21 cellular contexts compared by ENCODE assay signal in the genomic region with DNA sequence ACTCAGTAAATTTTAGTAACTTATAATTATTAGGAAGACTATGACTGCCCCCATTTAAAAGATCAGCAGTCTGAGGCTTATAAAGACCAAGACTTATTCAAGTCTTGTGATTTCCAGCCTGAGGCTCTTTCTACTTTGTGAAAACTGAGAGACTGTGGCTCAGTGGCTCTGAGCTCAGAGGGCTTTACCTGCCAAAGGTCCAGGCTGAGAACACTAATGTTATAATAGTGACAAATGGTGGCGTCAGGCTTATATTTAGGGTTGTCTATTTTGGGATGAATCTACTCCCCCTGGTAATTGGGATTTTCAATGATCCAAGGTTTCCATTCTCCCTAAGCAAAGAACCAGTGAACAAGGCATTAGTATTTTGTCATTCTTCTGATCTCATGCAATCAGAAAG. TPM values are rescaled to one million over a fixed set of nuclear protein-coding genes. Genes with fewer than 3 reads are reported as not detected.
DNase-seq lines count a peak whose midpoint lies in the region; ATAC-seq and TF ChIP-seq lines count a peak whose summit lies in the region.
"Had no signal": no experiment of that assay in that cellular context is flagged by ENCODE, and none has a peak within 500 bp of the region (broad histone marks: within the 10 kb centered on the region; RNA-seq: fewer than 3 reads in every experiment).

No MANE protein-coding gene starts in this region.

- no peak overlapping the region for H2AK5ac ChIP-seq in trophoblast cell (ENCODE audit: low read length)

- 79% methylated on average over 1 of the region's 1 CpG for WGBS in right cardiac atrium
- WGBS in trophoblast cell (ENCODE audit: extremely low coverage, insufficient coverage, insufficient read length): no CpG with 5 or more reads among the region's 1 CpG

- no peak overlapping the region for H3K4me2 ChIP-seq in trophoblast cell (ENCODE audit: low read length)
- H3K4me2 ChIP-seq: BLaER1, GM23338 had no signal

- no peak overlapping the region for H2AFZ ChIP-seq in trophoblast cell (ENCODE audit: insufficient read depth, low read length, poor library complexity)

- H2BK12ac ChIP-seq in trophoblast cell (ENCODE audit: low read length): peak overlapping the region; percentile 35

- H3K27ac ChIP-seq in left ventricle myocardium inferior (replicated peaks) (peak overlapping the region; percentile 75), right cardiac atrium (ENCODE audit: low read length) (no peak overlapping the region), trophoblast cell (ENCODE audit: low read depth, low read length) (no peak overlapping the region), skeletal muscle tissue (ENCODE audit: low read depth, low read length) (peak overlapping the region; percentile 84)
- H3K27ac ChIP-seq: 22Rv1, BLaER1 had no signal

- H3K4me1 ChIP-seq in left ventricle myocardium inferior (peaks cover 46% of the 10 kb centered on the region), right cardiac atrium (ENCODE audit: control insufficient read depth, insufficient read depth, low read length) (peaks cover 3% of the 10 kb centered on the region), trophoblast cell (ENCODE audit: control insufficient read depth in 1 of 2, insufficient read depth in 2 of 2, low read length in 2 of 2) (peaks cover 28 to 38% of the 10 kb centered on the region in 2 experiments), skeletal muscle tissue (ENCODE audit: control insufficient read depth in 3 of 3, insufficient read depth in 3 of 3, low read length in 3 of 3) (peaks cover 32 to 44% (median 37%) of the 10 kb centered on the region in 3 donors)

- no peak overlapping the region for H3K14ac ChIP-seq in trophoblast cell (ENCODE audit: low read length)

- no peak for TF ChIP-seq CTCF in left ventricle myocardium inferior (IDR thresholded peaks at IDR 0.05; ENCODE audit: borderline replicate concordance)
- TF ChIP-seq CTCF in CD14-positive monocyte (IDR thresholded peaks at IDR 0.05): no peak

- no peak overlapping the region for H2BK120ac ChIP-seq in trophoblast cell (ENCODE audit: insufficient read depth, low read length, poor library complexity)

- ATAC-seq in Right ventricle myocardium superior (ENCODE audit: poor library complexity): peak; percentile 36
- ATAC-seq in right cardiac atrium: no peak
- ATAC-seq: GM12878, GM23338, HCT116 had no signal

- no peaks in the 10 kb centered on the region for H3K36me3 ChIP-seq in left ventricle myocardium inferior
- H3K36me3 ChIP-seq in trophoblast cell (ENCODE audit: control insufficient read depth in 1 of 2, insufficient read depth in 2 of 2, low read length in 2 of 2): no peaks in the 10 kb centered on the region
- no peaks in the 10 kb centered on the region for H3K36me3 ChIP-seq in skeletal muscle tissue (ENCODE audit: control insufficient read depth in 3 of 3, insufficient read depth in 3 of 3, low read length in 3 of 3)
- H3K36me3 ChIP-seq: BLaER1 had no signal

- H4K12ac ChIP-seq in trophoblast cell (ENCODE audit: low read depth, low read length): no peak overlapping the region

- peak overlapping the region; percentile 66 for H4K91ac ChIP-seq in trophoblast cell (ENCODE audit: low read depth, low read length)

- intact Hi-C loops in Right ventricle myocardium superior (cut with DNase I) (no loop called here), cardiac septum (cut with DNase I) (no loop called here), left ventricle myocardium inferior (cut with micrococcal nuclease) (no loop called here), right cardiac atrium (cut with DNase I) (no loop called here), CD14-positive monocyte (cut with micrococcal nuclease) (no loop called here)

- H3K4ac ChIP-seq in trophoblast cell (ENCODE audit: low read depth, low read length): no peak overlapping the region

- H3K4me1 Mint-ChIP-seq in activated naive CD8-positive, alpha-beta T cell treated with anti-CD3 and anti-CD28 coated beads for 36 hours: peaks cover 5% of the 10 kb centered on the region
- peaks cover 9% of the 10 kb centered on the region for H3K4me1 Mint-ChIP-seq in CD14-positive monocyte

- H3K9me3 ChIP-seq in left ventricle myocardium inferior (replicated peaks): no peaks in the 10 kb centered on the region
- no peaks in the 10 kb centered on the region for H3K9me3 ChIP-seq in right cardiac atrium (ENCODE audit: control insufficient read depth, low read length)
- no peaks in the 10 kb centered on the region for H3K9me3 ChIP-seq in trophoblast cell (ENCODE audit: insufficient read depth, low read depth, low read length)
- H3K9me3 ChIP-seq in skeletal muscle tissue (ENCODE audit: control insufficient read depth in 3 of 3, low read length in 3 of 3): no peaks in the 10 kb centered on the region
- H3K9me3 ChIP-seq: BLaER1 had no signal

- DNase-seq in Right ventricle myocardium superior (no peak), cardiac septum (ENCODE audit: low spot score) (no peak), left ventricle myocardium inferior (no peak), right cardiac atrium (no peak), trophoblast cell (no peak), CD14-positive monocyte (ENCODE audit: low spot score) (no peak)
- DNase-seq in activated naive CD8-positive, alpha-beta T cell treated with anti-CD3 and anti-CD28 coated beads for 36 hours: no peak
- DNase-seq: CD4-positive, alpha-beta T cell; CD8-positive, alpha-beta memory T cell; DMS 273 treated with DMSO at 0.1 percent for 48 hours; DMS79; EL; GDM1; H9 had no signal

- no peaks in the 10 kb centered on the region for H3K27me3 Mint-ChIP-seq in activated naive CD8-positive, alpha-beta T cell treated with anti-CD3 and anti-CD28 coated beads for 36 hours
- peaks cover 0 to 2% (median 2%) of the 10 kb centered on the region in 3 donors for H3K27me3 Mint-ChIP-seq in CD14-positive monocyte (ENCODE audit: low read depth in 3 of 3)
- H3K27me3 Mint-ChIP-seq: B cell; CD4-positive, alpha-beta T cell had no signal

- H3K9ac ChIP-seq in trophoblast cell (ENCODE audit: low read length): no peak overlapping the region
- H3K9ac ChIP-seq in skeletal muscle tissue (ENCODE audit: low read depth in 1 of 3, low read length in 3 of 3): peak overlapping the region in 2 of 3 donors; percentile 34 to 70
- H3K9ac ChIP-seq: BLaER1 had no signal

- no peak overlapping the region for H3K23ac ChIP-seq in trophoblast cell (ENCODE audit: low read length)

- H3K36me3 Mint-ChIP-seq in activated naive CD8-positive, alpha-beta T cell treated with anti-CD3 and anti-CD28 coated beads for 36 hours: no peaks in the 10 kb centered on the region
- H3K36me3 Mint-ChIP-seq in CD14-positive monocyte: no peaks in the 10 kb centered on the region

- no peak overlapping the region for H3K18ac ChIP-seq in trophoblast cell (ENCODE audit: low read length)

- H3K4me3 ChIP-seq in left ventricle myocardium inferior: no peak overlapping the region
- no peak overlapping the region for H3K4me3 ChIP-seq in right cardiac atrium (ENCODE audit: low read length)
- no peak overlapping the region for H3K4me3 ChIP-seq in trophoblast cell (ENCODE audit: low read depth, low read length)
- H3K4me3 ChIP-seq in skeletal muscle tissue (ENCODE audit: low read length in 3 of 3): peak overlapping the region in 1 of 3 donors; percentile 45
- H3K4me3 ChIP-seq: BLaER1, GM12878, GM23338 had no signal

- H4K8ac ChIP-seq in trophoblast cell (ENCODE audit: low read depth, low read length): no peak overlapping the region

- H3K27ac Mint-ChIP-seq in activated naive CD8-positive, alpha-beta T cell treated with anti-CD3 and anti-CD28 coated beads for 36 hours: no peak overlapping the region
- H3K27ac Mint-ChIP-seq in CD14-positive monocyte: peak overlapping the region in 1 of 7 donors; percentile 13
- H3K27ac Mint-ChIP-seq: B cell; CD4-positive, alpha-beta T cell; CD8-positive, alpha-beta memory T cell; GM23338; H9 had no signal

- no peak overlapping the region for H2BK5ac ChIP-seq in trophoblast cell (ENCODE audit: low read depth, low read length, poor library complexity)

- H3K9me3 Mint-ChIP-seq in activated naive CD8-positive, alpha-beta T cell treated with anti-CD3 and anti-CD28 coated beads for 36 hours: no peaks in the 10 kb centered on the region
- H3K9me3 Mint-ChIP-seq in CD14-positive monocyte: peaks cover 0 to 2% (median 0%) of the 10 kb centered on the region in 7 donors
- H3K9me3 Mint-ChIP-seq: CD4-positive, alpha-beta T cell; CD8-positive, alpha-beta memory T cell; GM23338; H9 had no signal

- H3K27me3 ChIP-seq in left ventricle myocardium inferior (ENCODE audit: low read depth) (no peaks in the 10 kb centered on the region), right cardiac atrium (ENCODE audit: control insufficient read depth, insufficient read depth) (no peaks in the 10 kb centered on the region), trophoblast cell (ENCODE audit: insufficient read depth, low read length) (no peaks in the 10 kb centered on the region), skeletal muscle tissue (ENCODE audit: control insufficient read depth in 3 of 3, insufficient read depth in 3 of 3, low read length in 3 of 3) (no peaks in the 10 kb centered on the region)
- H3K27me3 ChIP-seq: BLaER1 had no signal

- no peak overlapping the region for H3K4me3 Mint-ChIP-seq in activated naive CD8-positive, alpha-beta T cell treated with anti-CD3 and anti-CD28 coated beads for 36 hours
- H3K4me3 Mint-ChIP-seq in CD14-positive monocyte: no peak overlapping the region
- H3K4me3 Mint-ChIP-seq: B cell; CD4-positive, alpha-beta T cell; CD8-positive, alpha-beta memory T cell; GM23338; H9 had no signal

- peaks cover 4% of the 10 kb centered on the region for H3K79me2 ChIP-seq in trophoblast cell (ENCODE audit: control insufficient read depth, insufficient read depth, low read length, poor library complexity)

- peaks cover 44% of the 10 kb centered on the region for H3K79me1 ChIP-seq in trophoblast cell (ENCODE audit: low read length)

RNA-seq across cellular contexts. Expression of gene EPS15, which starts 42.6 kb away (rescaled TPM):
- total RNA-seq in Right ventricle myocardium superior (72.5 TPM), cardiac septum (46.6 TPM), left ventricle myocardium inferior (64.5 TPM), right cardiac atrium (10 to 100 TPM; 72.4 to 87.5 (median 74.5) TPM), skeletal muscle tissue (44.9 TPM)
- polyA plus RNA-seq in right cardiac atrium (26.0 TPM), CD14-positive monocyte (10 to 100 TPM; 36.4 to 53.6 TPM)
- polyA plus RNA-seq in trophoblast cell (2013): 53.3 and 53.4 TPM in 2 replicates
- 10 to 100 TPM; 53.5 to 55.0 TPM for total RNA-seq in activated naive CD8-positive, alpha-beta T cell treated with anti-CD3 and anti-CD28 coated beads for 36 hours

RNA-seq across cellular contexts. Expression of gene OSBPL9, which starts 55.2 kb away (rescaled TPM):
- total RNA-seq in Right ventricle myocardium superior (41.7 TPM), cardiac septum (48.7 TPM), left ventricle myocardium inferior (55.8 TPM), right cardiac atrium (10 to 100 TPM; 55.3 to 68.8 (median 62.2) TPM), skeletal muscle tissue (80.9 TPM)
- polyA plus RNA-seq in right cardiac atrium (46.1 TPM), CD14-positive monocyte (10 to 100 TPM; 31.3 to 41.4 TPM)
- polyA plus RNA-seq in trophoblast cell (2013): 187 and 189 TPM in 2 replicates
- total RNA-seq in activated naive CD8-positive, alpha-beta T cell treated with anti-CD3 and anti-CD28 coated beads for 36 hours: 10 to 100 TPM; 52.5 to 55.9 TPM

Comparison
In these comparisons a context has a peak if more than half of its experiments do, and no peak if none do; other contexts are left out.
1. H3K27ac ChIP-seq: peak in left ventricle myocardium inferior (single experiment) and skeletal muscle tissue (single experiment); none in right cardiac atrium (single experiment) and trophoblast cell (single experiment).